ENCODE assay signal across 26 cellular contexts in genomic region chr7:31761646-31762045, GRCh38.
"Had no signal": no experiment of that assay in that cellular context is flagged by ENCODE, and none has a peak within 500 bp of the region (broad histone marks: within the 10 kb centered on the region; RNA-seq: fewer than 3 reads in every experiment).

No MANE protein-coding gene starts in this region.

- H3K4me1 Mint-ChIP-seq: activated naive CD8-positive, alpha-beta T cell treated with anti-CD3 and anti-CD28 coated beads for 36 hours; nephron had no signal

- H3K27ac ChIP-seq: brain microvascular endothelial cell, foreskin keratinocyte, left lung, skin epidermis, thoracic aorta, uterus, WERI-Rb-1 had no signal

- H3K27me3 ChIP-seq: brain microvascular endothelial cell, foreskin keratinocyte, left lung, uterus had no signal

- H3K4me1 ChIP-seq: foreskin keratinocyte, left lung, uterus had no signal

- H3K9me3 Mint-ChIP-seq: activated naive CD8-positive, alpha-beta T cell treated with anti-CD3 and anti-CD28 coated beads for 36 hours had no signal

- H3K4me3 ChIP-seq: left lung, skin epidermis, thoracic aorta, uterus had no signal

- DNase-seq: activated CD4-positive, alpha-beta T cell treated with anti-CD3 and anti-CD28 coated beads for 48 hours; activated CD4-positive, alpha-beta T cell treated with anti-CD3 and anti-CD28 coated beads, Interleukin-2, amount 50 U/mL, for 48 hours; activated CD8-positive, alpha-beta memory T cell treated with anti-CD3 and anti-CD28 coated beads, Interleukin-2, amount 50 U/mL, for 4 hours; activated effector memory CD4-positive, alpha-beta T cell treated with anti-CD3 and anti-CD28 coated beads, Interleukin-2, amount 50 U/mL, for 16 hours; activated naive CD4-positive, alpha-beta T cell treated with anti-CD3 and anti-CD28 coated beads for 36 hours; activated naive CD8-positive, alpha-beta T cell treated with anti-CD3 and anti-CD28 coated beads for 36 hours; activated T-cell treated with anti-CD3 and anti-CD28 coated beads, Interleukin-2, amount 50 U/mL, for 1 hour; amniotic stem cell; brain microvascular endothelial cell; central memory CD4-positive, alpha-beta T cell; foreskin keratinocyte; kidney glomerular epithelial cell; left lung; stimulated activated CD4-positive, alpha-beta T cell treated with anti-CD3 and anti-CD28 coated beads, Interleukin-12 subunit alpha, Interleukin-12 subunit beta, amount 100 ng/mL, for 4 hours; stimulated activated CD4-positive, alpha-beta T cell treated with anti-CD3 and anti-CD28 coated beads, Interleukin-4, amount 100 ng/mL, for 1 hour; stimulated activated naive CD8-positive, alpha-beta T cell treated with anti-CD3 and anti-CD28 coated beads, Interleukin-15, Interleukin-2, amounts not matched to agents 100 U/mL and 50 U/mL, for 24 hours; T1000; trophoblast cell; uterus; WERI-Rb-1 had no signal

- H3K9me3 ChIP-seq: left lung, thoracic aorta, uterus had no signal

- H3K27ac Mint-ChIP-seq: activated naive CD4-positive, alpha-beta T cell treated with anti-CD3 and anti-CD28 coated beads for 36 hours; activated naive CD8-positive, alpha-beta T cell treated with anti-CD3 and anti-CD28 coated beads for 36 hours; activated T-helper 1 cell treated with anti-CD3 and anti-CD28 coated beads, Interleukin-12 subunit alpha, Interleukin-12 subunit beta, Interleukin-2, Interleukin-4 antibody, amounts not matched to agents 30 ng/mL and 10 ng/mL and 1 ng/mL, durations not matched to agents 14 hours and 24 hours and 36 hours; nephron had no signal

- H3K36me3 Mint-ChIP-seq: activated naive CD8-positive, alpha-beta T cell treated with anti-CD3 and anti-CD28 coated beads for 36 hours had no signal

- H3K36me3 ChIP-seq: brain microvascular endothelial cell, left lung, thoracic aorta, uterus, WERI-Rb-1 had no signal

- H3K27me3 Mint-ChIP-seq: activated naive CD8-positive, alpha-beta T cell treated with anti-CD3 and anti-CD28 coated beads for 36 hours had no signal

- H3K4me3 Mint-ChIP-seq: activated naive CD4-positive, alpha-beta T cell treated with anti-CD3 and anti-CD28 coated beads for 36 hours; activated naive CD8-positive, alpha-beta T cell treated with anti-CD3 and anti-CD28 coated beads for 36 hours; activated T-helper 1 cell treated with anti-CD3 and anti-CD28 coated beads, Interleukin-12 subunit alpha, Interleukin-12 subunit beta, Interleukin-2, Interleukin-4 antibody, amounts not matched to agents 30 ng/mL and 10 ng/mL and 1 ng/mL, durations not matched to agents 14 hours and 24 hours and 36 hours; nephron had no signal

- ATAC-seq: activated CD4-positive, CD25-positive, alpha-beta regulatory T cell treated with anti-CD3 and anti-CD28 coated beads, Interleukin-2, amount 50 U/mL, for 24 hours; foreskin keratinocyte; left lung; sciatic nerve; stimulated activated naive CD8-positive, alpha-beta T cell treated with anti-CD3 and anti-CD28 coated beads, Interleukin-15, Interleukin-2, amounts not matched to agents 100 U/mL and 50 U/mL, for 24 hours had no signal
